In the genomic region with DNA sequence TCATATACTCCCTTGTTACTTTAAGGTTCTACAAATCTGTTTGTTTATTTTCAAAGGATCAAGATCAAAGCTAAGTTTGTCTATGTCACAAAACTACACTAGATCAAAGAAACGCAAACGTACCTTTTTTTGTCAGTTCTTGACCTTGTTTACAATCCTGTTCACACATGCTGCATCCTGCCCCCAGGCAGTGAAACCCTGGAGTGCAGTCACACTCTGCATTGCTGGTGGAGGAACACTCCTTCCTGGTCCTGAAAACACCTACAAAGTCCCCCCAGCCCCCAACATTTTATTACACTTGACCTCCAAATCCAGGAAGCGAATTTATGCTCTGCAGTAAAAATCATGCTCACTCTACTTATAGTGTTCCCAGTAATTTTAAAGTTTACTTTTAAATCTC, we compare ENCODE assay signal across 26 cellular contexts. TPM values are rescaled to one million over a fixed set of nuclear protein-coding genes. Genes with fewer than 3 reads are reported as not detected.
DNase-seq lines count a peak whose midpoint lies in the region; ATAC-seq, FAIRE-seq and TF ChIP-seq lines count a peak whose summit lies in the region.
"Had no signal": no experiment of that assay in that cellular context is flagged by ENCODE, and none has a peak within 500 bp of the region (broad histone marks: within the 10 kb centered on the region; RNA-seq: fewer than 3 reads in every experiment).

No MANE protein-coding gene starts in this region.

- H3K4me2 ChIP-seq in K562 (ENCODE audit: insufficient read depth, low read length), result no peak overlapping the region
- H3K4me2 ChIP-seq: BLaER1 had no signal

- H3K27ac ChIP-seq in K562 (ENCODE audit: extremely low read depth, low read depth, low read length), result no peak overlapping the region
- H3K27ac ChIP-seq: BLaER1, dorsolateral prefrontal cortex, testis had no signal

- no peak for FAIRE-seq in K562 (lab: Jason Lieb, UNC)
- FAIRE-seq: urothelium cell line had no signal

- no peaks in the 10 kb centered on the region for H3K36me3 ChIP-seq in K562 (ENCODE audit: control insufficient read depth, insufficient read depth, low read length)
- H3K36me3 ChIP-seq: BLaER1 had no signal

- CTCF ChIA-PET in K562 (lab: Yijun Ruan, JAX; ENCODE audit: low intra/inter-chr PET ratio), result no interaction called here

- H3K27ac Mint-ChIP-seq in activated T-cell treated with anti-CD3 and anti-CD28 coated beads, Interleukin-2, amount 50 U/mL, for 24 hours, result peak overlapping the region; percentile 23
- H3K27ac Mint-ChIP-seq in natural killer cell, result peak overlapping the region; percentile 58 to 89
- H3K27ac Mint-ChIP-seq: activated B cell treated with CpG ODN at 0.5 μM for 24 hours had no signal

- peaks cover 5% of the 10 kb centered on the region for H4K20me1 ChIP-seq in K562 (replicated peaks; ENCODE audit: control insufficient read depth, insufficient read depth, low read length)
- H4K20me1 ChIP-seq: BLaER1 had no signal

- no peak for DNase-seq in activated T-cell treated with anti-CD3 and anti-CD28 coated beads, Interleukin-2, amount 50 U/mL, for 24 hours
- DNase-seq in activated T-cell treated with anti-CD3 and anti-CD28 coated beads for 4 hours (no peak), ELF-1 (ENCODE audit: low read depth, low spot score) (peak; percentile 45), K562 (ENCODE audit: extremely low read depth in 1 of 4, low spot score in 3 of 4) (no peak), natural killer cell (no peak), Right ventricle myocardium superior (no peak), A172 (ENCODE audit: low spot score) (no peak)
- DNase-seq: ACHN; activated B cell treated with CpG ODN at 0.5 μM for 24 hours; anterior cingulate cortex; central memory CD4-positive, alpha-beta T cell; dorsolateral prefrontal cortex; EL; H7; Kasumi-1; kidney glomerular epithelial cell; mammary epithelial cell; NCI-H1048; NCI-H187 treated with DMSO at 0.1 percent for 48 hours; NCI-H524 treated with DMSO at 0.1 percent for 48 hours; nucleus accumbens; testis had no signal

- H3K27me3 ChIP-seq in K562 (ENCODE audit: control insufficient read depth in 2 of 2, insufficient read depth in 2 of 2, low read length in 2 of 2), result peaks cover 56 to 79% of the 10 kb centered on the region in 2 experiments
- H3K27me3 ChIP-seq: BLaER1, testis had no signal

- H3K9me3 Mint-ChIP-seq in activated T-cell treated with anti-CD3 and anti-CD28 coated beads, Interleukin-2, amount 50 U/mL, for 24 hours, result no peaks in the 10 kb centered on the region
- H3K9me3 Mint-ChIP-seq in natural killer cell, result no peaks in the 10 kb centered on the region
- H3K9me3 Mint-ChIP-seq: activated B cell treated with CpG ODN at 0.5 μM for 24 hours had no signal

- BruUV-seq in K562 (replicated peaks; lab: Mats Ljungman, UMichigan), result no TSS peak

- ATAC-seq in K562 (no peak), natural killer cell (no peak), Right ventricle myocardium superior (ENCODE audit: poor library complexity) (no peak), HG02938 (IDR thresholded peaks at IDR 0.05; ENCODE audit: unreplicated experiment) (no peak)
- ATAC-seq: Panc1 had no signal

- H3K79me2 ChIP-seq in K562 (ENCODE audit: control insufficient read depth, insufficient read depth, low read length), result no peaks in the 10 kb centered on the region

- TF ChIP-seq CTCF in K562 (IDR thresholded peaks at IDR 0.05 in 2 of 3, conservative IDR thresholded peaks at IDR 0.05 in 1 of 3; ENCODE audit: insufficient read depth in 2 of 3, low read depth in 1 of 3, low read length in 3 of 3) (no peak), natural killer cell (IDR thresholded peaks at IDR 0.05) (no peak)

- peaks cover 71% of the 10 kb centered on the region for H3K4me1 Mint-ChIP-seq in activated T-cell treated with anti-CD3 and anti-CD28 coated beads, Interleukin-2, amount 50 U/mL, for 24 hours (ENCODE audit: low read depth)
- H3K4me1 Mint-ChIP-seq in natural killer cell, result peaks cover 47 to 49% of the 10 kb centered on the region in 2 donors

- TF ChIP-seq EP300 in K562 (IDR thresholded peaks at IDR 0.05; ENCODE audit: low read length), result no peak

- POLR2A ChIA-PET in K562 (lab: Yijun Ruan, JAX), result no interaction called here

- no peaks in the 10 kb centered on the region for H3K9me1 ChIP-seq in K562 (ENCODE audit: control insufficient read depth, insufficient read depth, low read length)

- peaks cover 64% of the 10 kb centered on the region for H3K36me3 Mint-ChIP-seq in activated T-cell treated with anti-CD3 and anti-CD28 coated beads, Interleukin-2, amount 50 U/mL, for 24 hours (ENCODE audit: low read depth)
- H3K36me3 Mint-ChIP-seq in natural killer cell, result no peaks in the 10 kb centered on the region

- peak overlapping the region; percentile 77 for H3K4me3 Mint-ChIP-seq in activated T-cell treated with anti-CD3 and anti-CD28 coated beads, Interleukin-2, amount 50 U/mL, for 24 hours
- H3K4me3 Mint-ChIP-seq in natural killer cell, result peak overlapping the region; percentile 64
- H3K4me3 Mint-ChIP-seq: activated B cell treated with CpG ODN at 0.5 μM for 24 hours had no signal

- no peak for TF ChIP-seq POLR2A in K562 (conservative IDR thresholded peaks at IDR 0.05)

- no peaks in the 10 kb centered on the region for H3K9me3 ChIP-seq in K562 (replicated peaks; ENCODE audit: control insufficient read depth, insufficient read depth, low read depth, low read length)
- H3K9me3 ChIP-seq: BLaER1, testis had no signal

- no peak for TF ChIP-seq RAD21 in K562 (CRISPR knock-in tag; conservative IDR thresholded peaks at IDR 0.05 in 1 of 2, IDR thresholded peaks at IDR 0.05 in 1 of 2)

- no peak overlapping the region for H3K4me3 ChIP-seq in K562
- H3K4me3 ChIP-seq: BLaER1, dorsolateral prefrontal cortex, testis had no signal

- intact Hi-C loops in K562 (cut with micrococcal nuclease), result no loop called here
- intact Hi-C loops in natural killer cell (cut with micrococcal nuclease), result no loop called here
- intact Hi-C loops in Right ventricle myocardium superior (cut with DNase I), result no loop called here

- peaks cover 11 to 14% of the 10 kb centered on the region in 2 experiments for H3K4me1 ChIP-seq in K562 (replicated peaks in 1 of 2; ENCODE audit: control insufficient read depth in 2 of 2, insufficient read depth in 2 of 2, low read length in 2 of 2)

- H3K27me3 Mint-ChIP-seq in activated T-cell treated with anti-CD3 and anti-CD28 coated beads, Interleukin-2, amount 50 U/mL, for 24 hours, result peaks cover 3% of the 10 kb centered on the region
- no peaks in the 10 kb centered on the region for H3K27me3 Mint-ChIP-seq in natural killer cell (ENCODE audit: low read depth in 2 of 2)

- in situ Hi-C loops in K562 (cut with MboI), result no loop called here

- no peak overlapping the region for H3K9ac ChIP-seq in K562 (ENCODE audit: insufficient read depth in 1 of 2, low read depth in 2 of 2, low read length in 2 of 2)
- H3K9ac ChIP-seq: BLaER1 had no signal

- 26% methylated on average over 3 of the region's 3 CpGs for WGBS in K562 (ENCODE audit: insufficient coverage, low coverage, missing lambda C conversion rate)

- no peak overlapping the region for H2AFZ ChIP-seq in K562 (ENCODE audit: low read depth, low read length)

TF ChIP-seq in K562, 482 proteins besides CTCF, POLR2A, EP300 and RAD21:
- 0 out of 2 replicates have a peak, but pooled peaks have one; percentile 2 for TF ChIP-seq BMI1 (IDR thresholded peaks at IDR 0.05; ENCODE audit: low read length)
- TF ChIP-seq SIRT6 (IDR thresholded peaks at IDR 0.05; ENCODE audit: low read depth, low read length), result no peak
- TF ChIP-seq PHF8 (IDR thresholded peaks at IDR 0.05; ENCODE audit: borderline replicate concordance, low read length), result no peak

RNA-seq across cellular contexts. Expression of gene TNFRSF9, which starts 2.6 kb away (rescaled TPM):
- 0.21 and 0.62 TPM in 2 replicates for total RNA-seq in K562 (2011; cell fraction: chromatin; rRNA removed; ENCODE audit: low replicate concordance)
- total RNA-seq in K562 (2011; cell fraction: nucleolus; rRNA removed), result 0.13 and 0.33 TPM in 2 replicates
- total RNA-seq in K562 (2011; cell fraction: nucleoplasm; rRNA removed), result 0.22 and 0.23 TPM in 2 replicates
- total RNA-seq in K562 (2014; rRNA removed), result not detected in 2 replicates
- total RNA-seq in K562 (2014; rRNA removed; fragmentation: Illumina TruSeq; extraction: Trizol), result 0.07 and 0.13 TPM in 2 replicates
- total RNA-seq in K562 (2015; rRNA removed; fragmentation: Illumina TruSeq; extraction: Trizol), result 0.07 and 0.08 TPM in 2 replicates
- 0.09 and 0.16 TPM in 2 replicates for total RNA-seq in K562 (2021)
- 0.26 and 0.29 TPM in 2 replicates for polyA plus RNA-seq in K562 (2011; rRNA removed)
- 0.12 and 0.16 TPM in 2 replicates for polyA plus RNA-seq in K562 (2011; cell fraction: cytosol; rRNA removed)
- polyA plus RNA-seq in K562 (2011; cell fraction: nucleus; rRNA removed), result 0.10 and 0.31 TPM in 2 replicates
- 0.29 and 0.87 TPM in 2 replicates for polyA plus RNA-seq in K562 (2012)
- 0.04 and 0.11 TPM in 2 replicates for polyA plus RNA-seq in K562 (2014; fragmentation: Illumina TruSeq; extraction: Trizol)
- under 1 TPM; 0.08 to 0.15 TPM for polyA plus RNA-seq in K562 (2014; fragmentation: Nextera tagmentation; extraction: Ambion mirVana)
- polyA plus RNA-seq in K562 (2014; rRNA removed), result 0.08 TPM in 2 replicates
- polyA minus RNA-seq in K562 (2011; rRNA and poly(A)+ RNA removed), result 0.53 and 0.63 TPM in 2 replicates
- polyA minus RNA-seq in K562 (2011; cell fraction: cytosol; rRNA and poly(A)+ RNA removed), result 1.4 TPM in 1 of 2 replicates, not detected in the other
- polyA minus RNA-seq in K562 (2011; cell fraction: nucleus; rRNA and poly(A)+ RNA removed), result 0.13 and 0.33 TPM in 2 replicates
- total RNA-seq in natural killer cell, result 1 to 10 TPM; 2.6 to 6.4 (median 4.2) TPM
- total RNA-seq in Right ventricle myocardium superior, result not detected
- total RNA-seq in A172 (2014; rRNA removed; shearing (Covaris generic)), result 0.95 and 2.2 TPM in 2 replicates
- total RNA-seq: H7, mammary epithelial cell had no signal
- polyA plus RNA-seq: mammary epithelial cell had no signal

RNA-seq across cellular contexts. Expression of gene PARK7, which starts 23.4 kb away (rescaled TPM):
- total RNA-seq in K562 (2011; cell fraction: chromatin; rRNA removed; ENCODE audit: low replicate concordance), result 81.4 and 87.8 TPM in 2 replicates
- total RNA-seq in K562 (2011; cell fraction: nucleolus; rRNA removed), result 72.1 and 72.5 TPM in 2 replicates
- total RNA-seq in K562 (2011; cell fraction: nucleoplasm; rRNA removed), result 120 and 137 TPM in 2 replicates
- total RNA-seq in K562 (2014; rRNA removed), result 338 and 413 TPM in 2 replicates
- 431 and 459 TPM in 2 replicates for total RNA-seq in K562 (2014; rRNA removed; fragmentation: Illumina TruSeq; extraction: Trizol)
- total RNA-seq in K562 (2015; rRNA removed; fragmentation: Illumina TruSeq; extraction: Trizol), result 358 and 374 TPM in 2 replicates
- 481 and 484 TPM in 2 replicates for total RNA-seq in K562 (2021)
- polyA plus RNA-seq in K562 (2011; rRNA removed), result 462 and 543 TPM in 2 replicates
- polyA plus RNA-seq in K562 (2011; cell fraction: cytosol; rRNA removed), result 168 and 348 TPM in 2 replicates
- 85.5 and 167 TPM in 2 replicates for polyA plus RNA-seq in K562 (2011; cell fraction: nucleus; rRNA removed)
- polyA plus RNA-seq in K562 (2012), result 387 and 679 TPM in 2 replicates
- 423 and 468 TPM in 2 replicates for polyA plus RNA-seq in K562 (2014; fragmentation: Illumina TruSeq; extraction: Trizol)
- 1,000 to 10,000 TPM; 1,113 to 1,298 TPM for polyA plus RNA-seq in K562 (2014; fragmentation: Nextera tagmentation; extraction: Ambion mirVana)
- polyA plus RNA-seq in K562 (2014; rRNA removed), result 648 and 751 TPM in 2 replicates
- polyA minus RNA-seq in K562 (2011; rRNA and poly(A)+ RNA removed), result 322 and 330 TPM in 2 replicates
- 106 and 108 TPM in 2 replicates for polyA minus RNA-seq in K562 (2011; cell fraction: cytosol; rRNA and poly(A)+ RNA removed)
- 32.7 and 66.8 TPM in 2 replicates for polyA minus RNA-seq in K562 (2011; cell fraction: nucleus; rRNA and poly(A)+ RNA removed)
- total RNA-seq in natural killer cell, result 100 to 1,000 TPM; 120 to 127 (median 127) TPM
- total RNA-seq in Right ventricle myocardium superior, result 361 TPM
- 242 and 359 TPM in 2 replicates for total RNA-seq in A172 (2014; rRNA removed; shearing (Covaris generic))
